Comparison of ENCODE assay signal across 8 cellular contexts in the genomic region with DNA sequence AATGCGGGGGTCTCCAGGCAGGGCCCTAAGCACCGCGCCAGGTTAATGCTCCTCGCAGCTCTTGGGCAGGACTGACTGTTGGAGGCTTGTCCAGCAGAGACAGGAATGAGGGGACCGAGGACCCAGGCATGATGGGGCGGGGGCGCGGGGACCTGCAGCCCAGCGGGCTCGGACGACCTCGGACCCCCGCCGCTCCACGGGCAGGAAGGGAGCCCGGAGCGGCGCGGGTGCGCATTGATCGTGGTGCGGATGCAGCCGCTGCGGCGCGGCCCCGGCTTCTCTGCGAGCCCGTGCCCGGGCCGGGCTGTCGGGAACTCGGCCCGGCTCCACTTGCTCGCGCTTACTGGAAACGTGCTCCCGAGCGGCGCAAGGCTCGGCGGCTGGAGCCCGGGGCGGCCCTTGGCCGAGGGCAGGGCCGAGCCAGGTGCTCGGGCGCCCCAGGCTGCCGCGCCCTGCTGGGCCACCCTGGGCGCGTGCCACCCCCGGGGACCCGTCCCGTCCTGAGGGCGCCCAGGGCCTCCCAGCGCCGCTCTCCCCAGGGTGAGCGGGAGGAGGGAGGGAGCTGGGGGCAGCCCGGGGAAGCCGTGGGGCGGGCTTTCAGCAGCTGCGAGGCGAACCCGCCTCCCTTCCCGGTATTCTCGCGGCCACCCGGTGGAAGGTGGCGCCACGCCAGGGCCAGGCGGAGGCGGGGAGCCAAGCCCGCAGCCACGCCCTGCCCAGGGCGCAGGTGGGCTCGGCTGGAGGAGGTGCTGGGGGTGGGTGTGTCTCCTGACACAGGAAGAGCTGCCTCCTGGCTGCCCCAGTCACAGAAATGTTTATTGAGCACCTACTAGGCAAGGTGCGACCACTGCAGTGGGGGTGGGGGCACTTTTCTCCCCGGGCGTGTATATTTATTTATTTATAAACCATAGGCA. TPM values are rescaled to one million over a fixed set of nuclear protein-coding genes. Genes with fewer than 3 reads are reported as not detected.
DNase-seq lines count a peak whose midpoint lies in the region; ATAC-seq and TF ChIP-seq lines count a peak whose summit lies in the region.

No MANE protein-coding gene starts in this region.

- no peak overlapping the region for H3K23ac ChIP-seq in mesenchymal stem cell (ENCODE audit: low read length in 2 of 2)

- H3K4me1 ChIP-seq in HAP-1, result peaks cover 13% of the 10 kb centered on the region
- H3K4me1 ChIP-seq in ectodermal cell (ENCODE audit: control insufficient read depth, insufficient read depth, low read length), result peaks cover 28% of the 10 kb centered on the region
- H3K4me1 ChIP-seq in mesenchymal stem cell (ENCODE audit: control insufficient read depth, insufficient read depth, low read depth, low read length), result peaks cover 43% of the 10 kb centered on the region

- H3K4ac ChIP-seq in mesenchymal stem cell (ENCODE audit: low read depth in 1 of 2, low read length in 2 of 2), result peak overlapping the region; percentile 84 to 86

- WGBS in ectodermal cell, 2 experiments, result 3% methylated on average over 77 to 79 of the region's 80 CpGs
- WGBS in mesenchymal stem cell, result 2% methylated on average over 51 of the region's 80 CpGs

- ATAC-seq in HG03460 (IDR thresholded peaks at IDR 0.05; ENCODE audit: unreplicated experiment), result no peak

- H3K79me1 ChIP-seq in mesenchymal stem cell (replicated peaks; ENCODE audit: low read length, poor library complexity, severe bottlenecking), result no peaks in the 10 kb centered on the region

- H3K4me2 ChIP-seq in mesenchymal stem cell (ENCODE audit: low read length, poor library complexity, severe bottlenecking), result peak overlapping the region; percentile 83

- peak overlapping the region; percentile 87 for H3K9ac ChIP-seq in mesenchymal stem cell (ENCODE audit: low read length)

- peak overlapping the region; percentile 92 for H4K91ac ChIP-seq in mesenchymal stem cell (ENCODE audit: low read length)

- no peak for TF ChIP-seq CTCF in C4-2B (conservative IDR thresholded peaks at IDR 0.05)

- H2BK5ac ChIP-seq in mesenchymal stem cell (ENCODE audit: low read depth, low read length, poor library complexity, severe bottlenecking), result peak overlapping the region; percentile 81

- peak overlapping the region; percentile 99 for H2BK15ac ChIP-seq in mesenchymal stem cell (ENCODE audit: low read depth, poor library complexity, severe bottlenecking)

- H3K36me3 ChIP-seq in HAP-1 (replicated peaks) (no peaks in the 10 kb centered on the region), ectodermal cell (ENCODE audit: control insufficient read depth, insufficient read depth, low read length) (no peaks in the 10 kb centered on the region), mesenchymal stem cell (ENCODE audit: control insufficient read depth in 1 of 2, insufficient read depth in 2 of 2, low read depth in 1 of 2, low read length in 2 of 2) (no peaks in the 10 kb centered on the region)

- H3K27me3 ChIP-seq in HAP-1 (ENCODE audit: low read depth) (no peaks in the 10 kb centered on the region), ectodermal cell (ENCODE audit: control insufficient read depth, insufficient read depth, low read length, poor library complexity, severe bottlenecking) (peaks cover 60% of the 10 kb centered on the region), mesenchymal stem cell (ENCODE audit: control insufficient read depth in 1 of 2, insufficient read depth in 1 of 2, low read length in 2 of 2) (no peaks in the 10 kb centered on the region)

- peak overlapping the region; percentile 40 for H2AK5ac ChIP-seq in mesenchymal stem cell (ENCODE audit: low read length, severe bottlenecking)

- peak overlapping the region; percentile 87 for H4K8ac ChIP-seq in mesenchymal stem cell (ENCODE audit: low read length)

- peak overlapping the region; percentile 61 for H3K27ac ChIP-seq in C4-2B
- H3K27ac ChIP-seq in ectodermal cell (ENCODE audit: insufficient read depth, low read depth, low read length, poor library complexity, severe bottlenecking), result no peak overlapping the region
- H3K27ac ChIP-seq in mesenchymal stem cell (ENCODE audit: low read length, poor library complexity, severe bottlenecking), result no peak overlapping the region

- peak; percentile 74 to 90 for DNase-seq in HAP-1 (ENCODE audit: low spot score in 2 of 2)
- DNase-seq in NCI-H345 treated with DMSO at 0.1 percent for 48 hours (lab: John Stamatoyannopoulos, UW; ENCODE audit: unreplicated experiment), result peak; percentile 88
- peak; percentile 61 for DNase-seq in activated CD4-positive, alpha-beta T cell treated with anti-CD3 and anti-CD28 coated beads, Interleukin-2, amount 50 U/mL, for 4 hours
- DNase-seq in mesenchymal stem cell, result peak; percentile 80
- DNase-seq in stimulated activated CD8-positive, alpha-beta memory T cell treated with anti-CD3 and anti-CD28 coated beads, Interleukin-15, amount 100 ng/mL, for 48 hours (ENCODE audit: low read depth in 2 of 2), result peak; percentile 73 to 75

- in situ Hi-C loops in HAP-1 (cut with MboI; ENCODE audit: low sequenced_read_pairs), result no loop called here

- H2BK12ac ChIP-seq in mesenchymal stem cell (ENCODE audit: low read length in 2 of 2), result peak overlapping the region; percentile 94 to 98

- peak overlapping the region; percentile 98 for H2BK120ac ChIP-seq in mesenchymal stem cell (ENCODE audit: low read depth, low read length)

- no peaks in the 10 kb centered on the region for H3K9me3 ChIP-seq in HAP-1
- no peaks in the 10 kb centered on the region for H3K9me3 ChIP-seq in ectodermal cell (ENCODE audit: control insufficient read depth, low read length)
- no peaks in the 10 kb centered on the region for H3K9me3 ChIP-seq in mesenchymal stem cell (ENCODE audit: control insufficient read depth, low read length)

- H3K4me3 ChIP-seq in HAP-1, result peak overlapping the region; percentile 20
- peak overlapping the region; percentile 32 for H3K4me3 ChIP-seq in ectodermal cell (ENCODE audit: insufficient read depth, low read depth, low read length)
- peak overlapping the region; percentile 50 to 63 for H3K4me3 ChIP-seq in mesenchymal stem cell (ENCODE audit: insufficient read depth in 1 of 2, low read depth in 1 of 2, low read length in 2 of 2)

- H3K18ac ChIP-seq in mesenchymal stem cell (ENCODE audit: low read depth in 1 of 2, low read length in 2 of 2), result peak overlapping the region; percentile 91 to 93

- H3K14ac ChIP-seq in mesenchymal stem cell (ENCODE audit: low read length in 2 of 2), result peak overlapping the region in 1 of 2 experiments; percentile 73

- H2AFZ ChIP-seq in mesenchymal stem cell (ENCODE audit: low read depth, low read length), result peak overlapping the region; percentile 5

RNA-seq across cellular contexts. Expression of a gene that starts 45.9 kb away (rescaled TPM):
- polyA plus RNA-seq in ectodermal cell (2013, experiment 1 of 4), result 12.9 TPM
- polyA plus RNA-seq in ectodermal cell (2013, experiment 2 of 4), result 13.9 TPM
- polyA plus RNA-seq in ectodermal cell (2013, experiment 3 of 4), result 9.9 TPM
- 10.9 TPM for polyA plus RNA-seq in ectodermal cell (2013, experiment 4 of 4)
- 64.5 TPM for polyA plus RNA-seq in mesenchymal stem cell (2013, experiment 1 of 2)
- 62.3 TPM for polyA plus RNA-seq in mesenchymal stem cell (2013, experiment 2 of 2)
